ENCODE assay signal across 18 cellular contexts in genomic region chr1:117886101-117886795, GRCh38. TPM values are rescaled to one million over a fixed set of nuclear protein-coding genes. Genes with fewer than 3 reads are reported as not detected.
DNase-seq lines count a peak whose midpoint lies in the region; ATAC-seq, FAIRE-seq and TF ChIP-seq lines count a peak whose summit lies in the region.
"Had no signal": no experiment of that assay in that cellular context is flagged by ENCODE, and none has a peak within 500 bp of the region (broad histone marks: within the 10 kb centered on the region; RNA-seq: fewer than 3 reads in every experiment).

No MANE protein-coding gene starts in this region.

- peaks cover 3% of the 10 kb centered on the region for H3K4me1 Mint-ChIP-seq in astrocyte (ENCODE audit: low read depth, unreplicated experiment)
- H3K4me1 Mint-ChIP-seq in activated T-helper 17 cell treated with anti-CD3 and anti-CD28 coated beads, Interleukin-2, amount 50 U/mL, for 72 hours = no peaks in the 10 kb centered on the region

- H4K20me1 ChIP-seq in astrocyte (ENCODE audit: insufficient read depth, low read length) = no peaks in the 10 kb centered on the region

- peaks cover 5% of the 10 kb centered on the region for H3K4me1 ChIP-seq in astrocyte (ENCODE audit: insufficient read depth, low read length)
- H3K4me1 ChIP-seq: adrenal gland, BE2C, colonic mucosa had no signal

- no peak for FAIRE-seq in astrocyte (lab: Jason Lieb, UNC)

- no peak overlapping the region for H3K9ac ChIP-seq in astrocyte (ENCODE audit: low read length)

- H3K36me3 ChIP-seq in astrocyte (ENCODE audit: insufficient read depth, low read length) = no peaks in the 10 kb centered on the region
- H3K36me3 ChIP-seq: adrenal gland, BE2C had no signal

- H3K36me3 Mint-ChIP-seq in astrocyte (ENCODE audit: low read depth, unreplicated experiment) = no peaks in the 10 kb centered on the region
- H3K36me3 Mint-ChIP-seq in activated T-helper 17 cell treated with anti-CD3 and anti-CD28 coated beads, Interleukin-2, amount 50 U/mL, for 72 hours (ENCODE audit: low read depth) = peaks cover 63% of the 10 kb centered on the region

- H3K9me3 Mint-ChIP-seq in astrocyte (ENCODE audit: unreplicated experiment) = no peaks in the 10 kb centered on the region
- no peaks in the 10 kb centered on the region for H3K9me3 Mint-ChIP-seq in activated T-helper 17 cell treated with anti-CD3 and anti-CD28 coated beads, Interleukin-2, amount 50 U/mL, for 72 hours
- H3K9me3 Mint-ChIP-seq: activated T-cell treated with anti-CD3 and anti-CD28 coated beads, Interleukin-2, amount 50 U/mL, for 4 hours had no signal

- no peaks in the 10 kb centered on the region for H3K27me3 ChIP-seq in astrocyte (ENCODE audit: insufficient read depth, low read length)
- H3K27me3 ChIP-seq: adrenal gland, BE2C, colonic mucosa, MG63 had no signal

- H3K4me3 Mint-ChIP-seq in astrocyte (ENCODE audit: unreplicated experiment) = no peak overlapping the region
- no peak overlapping the region for H3K4me3 Mint-ChIP-seq in activated T-helper 17 cell treated with anti-CD3 and anti-CD28 coated beads, Interleukin-2, amount 50 U/mL, for 72 hours
- H3K4me3 Mint-ChIP-seq: activated T-cell treated with anti-CD3 and anti-CD28 coated beads, Interleukin-2, amount 50 U/mL, for 4 hours had no signal

- no peaks in the 10 kb centered on the region for H3K79me2 ChIP-seq in astrocyte (ENCODE audit: insufficient read depth, low read length)

- H3K9me3 ChIP-seq in astrocyte (ENCODE audit: insufficient read depth, low read depth, low read length) = no peaks in the 10 kb centered on the region
- H3K9me3 ChIP-seq: adrenal gland, BE2C, colonic mucosa, MG63 had no signal

- DNase-seq in AG08395 (ENCODE audit: low spot score) (peak; percentile 38), HCEC 1CT (peak; percentile 70), astrocyte (ENCODE audit: low read depth) (peak; percentile 70), foreskin fibroblast (peak; percentile 30 to 31)
- no peak for DNase-seq in NK-92 treated with Interleukin-12 subunit alpha and Interleukin-12 subunit beta, amount 100 ng/mL, for 24 hours (lab: John Stamatoyannopoulos, UW)
- DNase-seq: activated CD4-positive, alpha-beta T cell treated with anti-CD3 and anti-CD28 coated beads, Interleukin-2, amount 50 U/mL, for 48 hours; activated T-cell treated with anti-CD3 and anti-CD28 coated beads, Interleukin-2, amount 50 U/mL, for 4 hours; adrenal gland; BE2C; colonic mucosa; MG63; NCI-H1694 treated with DMSO at 0.1 percent for 48 hours; PC-3; stimulated activated naive CD4-positive, alpha-beta T cell had no signal

- peak overlapping the region; percentile 19 for H3K4me2 ChIP-seq in astrocyte (ENCODE audit: low read length)

- TF ChIP-seq CTCF in astrocyte (IDR thresholded peaks at IDR 0.05; ENCODE audit: insufficient read depth, low read depth, low read length) (no peak), foreskin fibroblast (IDR thresholded peaks at IDR 0.05; ENCODE audit: low read depth, low read length) (no peak)

- no peaks in the 10 kb centered on the region for H3K27me3 Mint-ChIP-seq in astrocyte (ENCODE audit: low read depth, unreplicated experiment)
- H3K27me3 Mint-ChIP-seq in activated T-helper 17 cell treated with anti-CD3 and anti-CD28 coated beads, Interleukin-2, amount 50 U/mL, for 72 hours = no peaks in the 10 kb centered on the region

- no peak overlapping the region for H2AFZ ChIP-seq in astrocyte (ENCODE audit: low read depth, low read length)

- peak overlapping the region; percentile 16 for H3K27ac ChIP-seq in astrocyte (ENCODE audit: low read depth, low read length)
- H3K27ac ChIP-seq: adrenal gland, colonic mucosa had no signal

- H3K27ac Mint-ChIP-seq in astrocyte (ENCODE audit: unreplicated experiment) = no peak overlapping the region
- H3K27ac Mint-ChIP-seq in activated T-helper 17 cell treated with anti-CD3 and anti-CD28 coated beads, Interleukin-2, amount 50 U/mL, for 72 hours = no peak overlapping the region

- no peak for ATAC-seq in activated T-helper 17 cell treated with anti-CD3 and anti-CD28 coated beads, Interleukin-2, amount 50 U/mL, for 72 hours (replicated peaks)
- ATAC-seq in HG02678 (IDR thresholded peaks at IDR 0.05; ENCODE audit: unreplicated experiment) (no peak), HG02973 (IDR thresholded peaks at IDR 0.05; ENCODE audit: unreplicated experiment) (no peak)
- ATAC-seq: activated T-cell treated with anti-CD3 and anti-CD28 coated beads, Interleukin-2, amount 50 U/mL, for 4 hours; left lobe of liver; PC-3 had no signal

- no peak overlapping the region for H3K4me3 ChIP-seq in astrocyte (ENCODE audit: insufficient read depth, low read depth, low read length)
- no peak overlapping the region for H3K4me3 ChIP-seq in foreskin fibroblast (ENCODE audit: low read depth in 1 of 2, low read length in 2 of 2)
- H3K4me3 ChIP-seq: adrenal gland, colonic mucosa, MG63 had no signal

RNA-seq across cellular contexts. Expression of gene GDAP2, which starts 43.2 kb away (rescaled TPM):
- 27.6 and 31.6 TPM in 2 replicates for total RNA-seq in astrocyte
- 10 to 100 TPM; 15.5 to 23.9 TPM for total RNA-seq in activated T-helper 17 cell treated with anti-CD3 and anti-CD28 coated beads, Interleukin-2, amount 50 U/mL, for 72 hours

RNA-seq across cellular contexts. Expression of gene WDR3, which starts 43.3 kb away (rescaled TPM):
- 31.8 and 37.0 TPM in 2 replicates for total RNA-seq in astrocyte
- 10 to 100 TPM; 33.8 to 57.1 TPM for total RNA-seq in activated T-helper 17 cell treated with anti-CD3 and anti-CD28 coated beads, Interleukin-2, amount 50 U/mL, for 72 hours
